1 cellular context compared by ENCODE assay signal in the genomic region with DNA sequence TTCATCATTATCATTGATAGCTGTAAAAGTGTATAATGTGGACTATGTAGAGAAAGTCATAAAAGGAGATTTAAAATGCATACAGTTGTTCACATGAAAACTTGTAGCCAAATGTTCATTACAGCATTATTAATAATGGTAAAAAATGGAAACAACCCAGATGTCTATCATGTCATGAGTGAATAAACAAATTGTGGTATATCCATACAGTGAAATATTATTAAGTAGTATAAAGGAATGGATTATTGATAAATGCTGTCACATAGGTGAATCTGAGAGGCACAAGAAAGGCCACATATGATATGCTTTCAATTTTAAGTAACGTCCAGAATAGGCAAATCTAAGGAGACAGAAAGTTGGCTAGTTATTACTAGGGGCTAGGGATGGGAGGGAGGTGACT.
TF ChIP-seq lines count a peak whose summit lies in the region.

No MANE protein-coding gene starts in this region.

TF ChIP-seq in GM23338, 12 proteins besides CTCF, POLR2A, EP300 and RAD21 (continued from another document):
- TF ChIP-seq, protein P1, sequence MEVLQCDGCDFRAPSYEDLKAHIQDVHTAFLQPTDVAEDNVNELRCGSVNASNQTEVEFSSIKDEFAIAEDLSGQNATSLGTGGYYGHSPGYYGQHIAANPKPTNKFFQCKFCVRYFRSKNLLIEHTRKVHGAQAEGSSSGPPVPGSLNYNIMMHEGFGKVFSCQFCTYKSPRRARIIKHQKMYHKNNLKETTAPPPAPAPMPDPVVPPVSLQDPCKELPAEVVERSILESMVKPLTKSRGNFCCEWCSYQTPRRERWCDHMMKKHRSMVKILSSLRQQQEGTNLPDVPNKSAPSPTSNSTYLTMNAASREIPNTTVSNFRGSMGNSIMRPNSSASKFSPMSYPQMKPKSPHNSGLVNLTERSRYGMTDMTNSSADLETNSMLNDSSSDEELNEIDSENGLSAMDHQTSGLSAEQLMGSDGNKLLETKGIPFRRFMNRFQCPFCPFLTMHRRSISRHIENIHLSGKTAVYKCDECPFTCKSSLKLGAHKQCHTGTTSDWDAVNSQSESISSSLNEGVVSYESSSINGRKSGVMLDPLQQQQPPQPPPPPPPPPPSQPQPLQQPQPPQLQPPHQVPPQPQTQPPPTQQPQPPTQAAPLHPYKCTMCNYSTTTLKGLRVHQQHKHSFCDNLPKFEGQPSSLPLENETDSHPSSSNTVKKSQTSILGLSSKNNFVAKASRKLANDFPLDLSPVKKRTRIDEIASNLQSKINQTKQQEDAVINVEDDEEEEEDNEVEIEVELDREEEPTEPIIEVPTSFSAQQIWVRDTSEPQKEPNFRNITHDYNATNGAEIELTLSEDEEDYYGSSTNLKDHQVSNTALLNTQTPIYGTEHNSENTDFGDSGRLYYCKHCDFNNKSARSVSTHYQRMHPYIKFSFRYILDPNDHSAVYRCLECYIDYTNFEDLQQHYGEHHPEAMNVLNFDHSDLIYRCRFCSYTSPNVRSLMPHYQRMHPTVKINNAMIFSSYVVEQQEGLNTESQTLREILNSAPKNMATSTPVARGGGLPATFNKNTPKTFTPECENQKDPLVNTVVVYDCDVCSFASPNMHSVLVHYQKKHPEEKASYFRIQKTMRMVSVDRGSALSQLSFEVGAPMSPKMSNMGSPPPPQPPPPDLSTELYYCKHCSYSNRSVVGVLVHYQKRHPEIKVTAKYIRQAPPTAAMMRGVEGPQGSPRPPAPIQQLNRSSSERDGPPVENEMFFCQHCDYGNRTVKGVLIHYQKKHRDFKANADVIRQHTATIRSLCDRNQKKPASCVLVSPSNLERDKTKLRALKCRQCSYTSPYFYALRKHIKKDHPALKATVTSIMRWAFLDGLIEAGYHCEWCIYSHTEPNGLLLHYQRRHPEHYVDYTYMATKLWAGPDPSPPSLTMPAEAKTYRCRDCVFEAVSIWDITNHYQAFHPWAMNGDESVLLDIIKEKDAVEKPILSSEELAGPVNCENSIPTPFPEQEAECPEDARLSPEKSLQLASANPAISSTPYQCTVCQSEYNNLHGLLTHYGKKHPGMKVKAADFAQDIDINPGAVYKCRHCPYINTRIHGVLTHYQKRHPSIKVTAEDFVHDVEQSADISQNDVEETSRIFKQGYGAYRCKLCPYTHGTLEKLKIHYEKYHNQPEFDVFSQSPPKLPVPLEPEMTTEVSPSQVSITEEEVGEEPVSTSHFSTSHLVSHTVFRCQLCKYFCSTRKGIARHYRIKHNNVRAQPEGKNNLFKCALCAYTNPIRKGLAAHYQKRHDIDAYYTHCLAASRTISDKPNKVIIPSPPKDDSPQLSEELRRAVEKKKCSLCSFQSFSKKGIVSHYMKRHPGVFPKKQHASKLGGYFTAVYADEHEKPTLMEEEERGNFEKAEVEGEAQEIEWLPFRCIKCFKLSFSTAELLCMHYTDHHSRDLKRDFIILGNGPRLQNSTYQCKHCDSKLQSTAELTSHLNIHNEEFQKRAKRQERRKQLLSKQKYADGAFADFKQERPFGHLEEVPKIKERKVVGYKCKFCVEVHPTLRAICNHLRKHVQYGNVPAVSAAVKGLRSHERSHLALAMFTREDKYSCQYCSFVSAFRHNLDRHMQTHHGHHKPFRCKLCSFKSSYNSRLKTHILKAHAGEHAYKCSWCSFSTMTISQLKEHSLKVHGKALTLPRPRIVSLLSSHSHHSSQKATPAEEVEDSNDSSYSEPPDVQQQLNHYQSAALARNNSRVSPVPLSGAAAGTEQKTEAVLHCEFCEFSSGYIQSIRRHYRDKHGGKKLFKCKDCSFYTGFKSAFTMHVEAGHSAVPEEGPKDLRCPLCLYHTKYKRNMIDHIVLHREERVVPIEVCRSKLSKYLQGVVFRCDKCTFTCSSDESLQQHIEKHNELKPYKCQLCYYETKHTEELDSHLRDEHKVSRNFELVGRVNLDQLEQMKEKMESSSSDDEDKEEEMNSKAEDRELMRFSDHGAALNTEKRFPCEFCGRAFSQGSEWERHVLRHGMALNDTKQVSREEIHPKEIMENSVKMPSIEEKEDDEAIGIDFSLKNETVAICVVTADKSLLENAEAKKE (CRISPR knock-in tag; IDR thresholded peaks at IDR 0.05) = no peak
- TF ChIP-seq ZNF331 (CRISPR knock-in tag; IDR thresholded peaks at IDR 0.05; ENCODE audit: low read depth) (no peak), EZH2 (IDR thresholded peaks at IDR 0.05; ENCODE audit: low read depth, unreplicated experiment) (no peak), CREB1 (CRISPR knock-in tag; IDR thresholded peaks at IDR 0.05; ENCODE audit: low read depth) (no peak), POLR2AphosphoS5 (IDR thresholded peaks at IDR 0.05; ENCODE audit: low read depth) (no peak), EZH2phosphoT487 (IDR thresholded peaks at IDR 0.05; ENCODE audit: unreplicated experiment) (no peak), ZNF114 (CRISPR knock-in tag; IDR thresholded peaks at IDR 0.05) (no peak), NANOG (IDR thresholded peaks at IDR 0.05; ENCODE audit: borderline replicate concordance) (no peak), STAT1 (IDR thresholded peaks at IDR 0.05; ENCODE audit: unreplicated experiment) (no peak)
- TF ChIP-seq, protein P2, sequence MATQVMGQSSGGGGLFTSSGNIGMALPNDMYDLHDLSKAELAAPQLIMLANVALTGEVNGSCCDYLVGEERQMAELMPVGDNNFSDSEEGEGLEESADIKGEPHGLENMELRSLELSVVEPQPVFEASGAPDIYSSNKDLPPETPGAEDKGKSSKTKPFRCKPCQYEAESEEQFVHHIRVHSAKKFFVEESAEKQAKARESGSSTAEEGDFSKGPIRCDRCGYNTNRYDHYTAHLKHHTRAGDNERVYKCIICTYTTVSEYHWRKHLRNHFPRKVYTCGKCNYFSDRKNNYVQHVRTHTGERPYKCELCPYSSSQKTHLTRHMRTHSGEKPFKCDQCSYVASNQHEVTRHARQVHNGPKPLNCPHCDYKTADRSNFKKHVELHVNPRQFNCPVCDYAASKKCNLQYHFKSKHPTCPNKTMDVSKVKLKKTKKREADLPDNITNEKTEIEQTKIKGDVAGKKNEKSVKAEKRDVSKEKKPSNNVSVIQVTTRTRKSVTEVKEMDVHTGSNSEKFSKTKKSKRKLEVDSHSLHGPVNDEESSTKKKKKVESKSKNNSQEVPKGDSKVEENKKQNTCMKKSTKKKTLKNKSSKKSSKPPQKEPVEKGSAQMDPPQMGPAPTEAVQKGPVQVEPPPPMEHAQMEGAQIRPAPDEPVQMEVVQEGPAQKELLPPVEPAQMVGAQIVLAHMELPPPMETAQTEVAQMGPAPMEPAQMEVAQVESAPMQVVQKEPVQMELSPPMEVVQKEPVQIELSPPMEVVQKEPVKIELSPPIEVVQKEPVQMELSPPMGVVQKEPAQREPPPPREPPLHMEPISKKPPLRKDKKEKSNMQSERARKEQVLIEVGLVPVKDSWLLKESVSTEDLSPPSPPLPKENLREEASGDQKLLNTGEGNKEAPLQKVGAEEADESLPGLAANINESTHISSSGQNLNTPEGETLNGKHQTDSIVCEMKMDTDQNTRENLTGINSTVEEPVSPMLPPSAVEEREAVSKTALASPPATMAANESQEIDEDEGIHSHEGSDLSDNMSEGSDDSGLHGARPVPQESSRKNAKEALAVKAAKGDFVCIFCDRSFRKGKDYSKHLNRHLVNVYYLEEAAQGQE (IDR thresholded peaks at IDR 0.05; ENCODE audit: unreplicated experiment) = no peak
